15 cellular contexts compared by ENCODE assay signal in the genomic region with DNA sequence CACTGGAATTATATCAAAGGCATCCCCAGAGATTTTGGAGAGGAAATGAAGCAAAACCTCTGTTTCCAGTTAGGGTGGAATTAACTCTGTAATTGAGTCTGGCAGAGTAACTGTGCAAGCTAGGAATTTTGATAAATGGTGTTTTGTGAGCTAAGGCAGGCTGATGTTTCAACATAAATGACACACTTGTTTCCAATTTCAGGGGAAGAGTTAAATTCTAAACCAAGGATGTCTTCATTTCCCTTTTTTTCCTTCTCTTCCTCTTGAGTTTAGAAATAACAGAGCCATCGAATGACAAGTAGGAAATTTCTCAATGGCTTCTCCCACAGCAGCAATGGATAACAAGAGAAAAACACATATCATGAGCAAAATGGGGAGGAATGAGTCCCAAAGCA.
A peak's percentile ranks its signal among the peaks of the same experiment; 100 is the strongest.
DNase-seq lines count a peak whose midpoint lies in the region; ATAC-seq, FAIRE-seq and TF ChIP-seq lines count a peak whose summit lies in the region.
"Had no signal": no experiment of that assay in that cellular context is flagged by ENCODE, and none has a peak within 500 bp of the region (broad histone marks: within the 10 kb centered on the region; RNA-seq: fewer than 3 reads in every experiment).

No MANE protein-coding gene starts in this region.

- no peak for TF ChIP-seq EP300 in gastroesophageal sphincter (IDR thresholded peaks at IDR 0.05)

- ATAC-seq in gastroesophageal sphincter (peak; percentile 48), HG02885 (IDR thresholded peaks at IDR 0.05; ENCODE audit: poor library complexity, unreplicated experiment) (no peak)
- ATAC-seq: stimulated activated memory B cell treated with anti-CD40 and anti-IgM and Interleukin-4, amounts not matched to agents 10 μg/mL and 1 μg/mL and 100 μg/mL, for 72 hours had no signal

- intact Hi-C loops in posterior cingulate gyrus (cut with DNase I) (no loop called here), colonic mucosa (cut with DNase I) (no loop called here)

- H3K36me3 ChIP-seq in BE2C = no peaks in the 10 kb centered on the region
- H3K36me3 ChIP-seq in gastroesophageal sphincter = no peaks in the 10 kb centered on the region
- no peaks in the 10 kb centered on the region for H3K36me3 ChIP-seq in colonic mucosa

- 50 to 83% methylated on average over 1 of the region's 1 CpG for WGBS in gastroesophageal sphincter (ENCODE audit: low coverage in 1 of 2), 2 donors

- FAIRE-seq in D721Med (lab: Jason Lieb, UNC) = no peak

- no peak for TF ChIP-seq POLR2A in gastroesophageal sphincter (IDR thresholded peaks at IDR 0.05)

- no peak overlapping the region for H3K9ac ChIP-seq in colonic mucosa (ENCODE audit: low read depth in 2 of 2, low read length in 2 of 2)

- peak overlapping the region in 2 of 4 donors; percentile 33 to 61 for H3K27ac ChIP-seq in gastroesophageal sphincter
- H3K27ac ChIP-seq in colonic mucosa = no peak overlapping the region

- peaks cover 27% of the 10 kb centered on the region for H3K4me1 ChIP-seq in BE2C
- H3K4me1 ChIP-seq in gastroesophageal sphincter = no peaks in the 10 kb centered on the region
- H3K4me1 ChIP-seq in colonic mucosa = no peaks in the 10 kb centered on the region

- no peaks in the 10 kb centered on the region for H3K27me3 ChIP-seq in BE2C
- peaks cover 7% of the 10 kb centered on the region for H3K27me3 ChIP-seq in gastroesophageal sphincter
- no peaks in the 10 kb centered on the region for H3K27me3 ChIP-seq in colonic mucosa

- DNase-seq in BE2C (no peak), SK-N-DZ (ENCODE audit: low spot score) (peak; percentile 39), putamen (ENCODE audit: low spot score) (peak; percentile 27), posterior cingulate gyrus (no peak), colonic mucosa (no peak), D721Med (ENCODE audit: insufficient read length, low spot score) (no peak)
- DNase-seq: activated CD4-positive, alpha-beta T cell treated with anti-CD3 and anti-CD28 coated beads, Interleukin-2, amount 50 U/mL, for 48 hours; C1 segment of cervical spinal cord; H7; NCI-H1048; stimulated activated CD4-positive, alpha-beta T cell treated with anti-CD3 and anti-CD28 coated beads, Interleukin-2, amount 100 ng/mL, for 48 hours; T-helper 9 cell had no signal

- H3K9me3 ChIP-seq in BE2C (no peaks in the 10 kb centered on the region), gastroesophageal sphincter (no peaks in the 10 kb centered on the region), colonic mucosa (no peaks in the 10 kb centered on the region)

- TF ChIP-seq CTCF in BE2C (IDR thresholded peaks at IDR 0.05; ENCODE audit: low read depth, low read length) (no peak), gastroesophageal sphincter (IDR thresholded peaks at IDR 0.05) (no peak), colonic mucosa (IDR thresholded peaks at IDR 0.05) (no peak), D721Med (IDR thresholded peaks at IDR 0.05; ENCODE audit: insufficient read depth, missing control alignments) (no peak)

- H3K4me3 ChIP-seq in BE2C (ENCODE audit: low read depth, low read length) (peak overlapping the region; percentile 17; the same call in 1 of the 2 replicates), gastroesophageal sphincter (no peak overlapping the region), colonic mucosa (no peak overlapping the region)

Comparison
In these comparisons a context has a peak if more than half of its experiments do, and no peak if none do; other contexts are left out.
1. DNase-seq: peak in SK-N-DZ (single experiment) and putamen (single experiment); none in BE2C (single experiment), posterior cingulate gyrus (0 of 10), colonic mucosa (single experiment) and D721Med (single experiment).